8 cellular contexts compared by ENCODE assay signal in genomic region chr17:38871992-38872605, GRCh38. TPM values are rescaled to one million over a fixed set of nuclear protein-coding genes. Genes with fewer than 3 reads are reported as not detected.
A peak's percentile ranks its signal among the peaks of the same experiment; 100 is the strongest.
DNase-seq lines count a peak whose midpoint lies in the region; ATAC-seq and TF ChIP-seq lines count a peak whose summit lies in the region.

No MANE protein-coding gene starts in this region.

- peaks cover 11% of the 10 kb centered on the region for H3K36me3 ChIP-seq in GM06990 (ENCODE audit: control insufficient read depth, insufficient read depth, low read length)
- no peaks in the 10 kb centered on the region for H3K36me3 ChIP-seq in psoas muscle (ENCODE audit: insufficient read depth in 1 of 2, low read depth in 1 of 2)

- TF ChIP-seq CTCF in GM06990 (IDR thresholded peaks at IDR 0.05; ENCODE audit: insufficient read depth, low read length, poor library complexity, severe bottlenecking) (no peak), RWPE1 (conservative IDR thresholded peaks at IDR 0.05; ENCODE audit: low read depth) (no peak), epithelial cell of proximal tubule (conservative IDR thresholded peaks at IDR 0.05; ENCODE audit: low read depth, low read length) (no peak), psoas muscle (IDR thresholded peaks at IDR 0.05) (no peak), GM13976 (IDR thresholded peaks at IDR 0.05; ENCODE audit: borderline replicate concordance, control extremely low read depth, extremely low read depth, insufficient read depth, missing control alignments) (no peak)

- POLR2A ChIA-PET in RWPE1 (lab: Yijun Ruan, JAX; ENCODE audit: low non-redundant PET), result interaction anchor here (1.0 kb wide), 1 partner anchor 9 kb away, joined by 3 read pairs; no protein-coding TSS in a partner anchor

- WGBS in psoas muscle, 3 donors, result 36 to 56% (median 51%) methylated on average over 5 of the region's 5 CpGs

- CTCF ChIA-PET in RWPE1 (lab: Yijun Ruan, JAX), result no interaction called here

- H3K27ac ChIP-seq in RWPE1, result peak overlapping the region; percentile 98
- H3K27ac ChIP-seq in psoas muscle, result peak overlapping the region; percentile 85

- no peak for ATAC-seq in psoas muscle
- no peak for ATAC-seq in HG03095 (IDR thresholded peaks at IDR 0.05; ENCODE audit: unreplicated experiment)
- ATAC-seq in GM21423 (IDR thresholded peaks at IDR 0.05; ENCODE audit: unreplicated experiment), result no peak

- H3K4me1 ChIP-seq in psoas muscle, result peaks cover 35% of the 10 kb centered on the region

- DNase-seq in GM06990 (ENCODE audit: extremely low read depth, insufficient read length) (no peak), RWPE1 (ENCODE audit: low spot score) (no peak), epithelial cell of proximal tubule (ENCODE audit: low read depth) (no peak), psoas muscle (no peak), hypothalamus (lab: John Stamatoyannopoulos, UW) (no peak), GM13976 (ENCODE audit: low spot score) (no peak)

- in situ Hi-C loops in GM13976 (cut with MboI; ENCODE audit: low sequenced_read_pairs, unreplicated experiment), result no loop called here

- intact Hi-C loops in psoas muscle (cut with DNase I), result loop anchor here in 1 of 2 donors (5.0 kb wide), 1 partner anchor 35 kb away; no protein-coding TSS in a partner anchor

- no peaks in the 10 kb centered on the region for H3K9me3 ChIP-seq in psoas muscle

- H3K27me3 ChIP-seq in GM06990 (replicated peaks; ENCODE audit: control insufficient read depth, insufficient read depth, low read length) (no peaks in the 10 kb centered on the region), psoas muscle (ENCODE audit: insufficient read depth in 3 of 3, low read length in 2 of 3) (no peaks in the 10 kb centered on the region)

- H3K4me3 ChIP-seq in GM06990 (replicated peaks; ENCODE audit: low read depth, low read length), result peak overlapping the region; percentile 98
- peak overlapping the region; percentile 90 for H3K4me3 ChIP-seq in epithelial cell of proximal tubule (ENCODE audit: low read depth, low read length)
- H3K4me3 ChIP-seq in psoas muscle, result peak overlapping the region; percentile 93

RNA-seq across cellular contexts. Expression of gene LASP1, which starts 2.2 kb away (rescaled TPM):
- total RNA-seq in epithelial cell of proximal tubule (261 and 308 TPM in 2 replicates), psoas muscle (10 to 100 TPM; 14.6 to 20.1 (median 17.2) TPM)
- 10 to 100 TPM in 2 of 3 donors, 1 to 10 TPM in 1; 8.6 to 14.0 (median 10.9) TPM for polyA plus RNA-seq in psoas muscle

RNA-seq across cellular contexts. Expression of gene RPL23, which starts 18.6 kb away (rescaled TPM):
- total RNA-seq in epithelial cell of proximal tubule, result 1,471 and 1,718 TPM in 2 replicates
- total RNA-seq in psoas muscle, result 1,000 to 10,000 TPM in 1 of 4 donors, 100 to 1,000 TPM in 3; 816 to 1,006 (median 921) TPM
- 1,000 to 10,000 TPM; 1,675 to 2,332 (median 1,765) TPM for polyA plus RNA-seq in psoas muscle

RNA-seq across cellular contexts. Expression of gene CWC25, which starts 47.0 kb away (rescaled TPM):
- total RNA-seq in epithelial cell of proximal tubule, result 9.6 and 13.9 TPM in 2 replicates
- 10 to 100 TPM in 3 of 4 donors, 1 to 10 TPM in 1; 9.7 to 21.3 (median 15.3) TPM for total RNA-seq in psoas muscle
- polyA plus RNA-seq in psoas muscle, result 10 to 100 TPM; 13.5 to 22.0 (median 15.0) TPM

Comparison
In these comparisons a context has a peak if more than half of its experiments do, and no peak if none do; other contexts are left out.
1. RNA of gene LASP1, which starts 2.2 kb away (total RNA-seq): 261 to 308 TPM in epithelial cell of proximal tubule; 14.6 to 20.1 TPM in psoas muscle; every median in the first group is over 10 times any median in the second.
2. Peak in every context shown above with its lines, with median percentiles within 50 percentile points of each other: H3K4me3 ChIP-seq.